Comparison of ENCODE assay signal across 14 cellular contexts in the genomic region with DNA sequence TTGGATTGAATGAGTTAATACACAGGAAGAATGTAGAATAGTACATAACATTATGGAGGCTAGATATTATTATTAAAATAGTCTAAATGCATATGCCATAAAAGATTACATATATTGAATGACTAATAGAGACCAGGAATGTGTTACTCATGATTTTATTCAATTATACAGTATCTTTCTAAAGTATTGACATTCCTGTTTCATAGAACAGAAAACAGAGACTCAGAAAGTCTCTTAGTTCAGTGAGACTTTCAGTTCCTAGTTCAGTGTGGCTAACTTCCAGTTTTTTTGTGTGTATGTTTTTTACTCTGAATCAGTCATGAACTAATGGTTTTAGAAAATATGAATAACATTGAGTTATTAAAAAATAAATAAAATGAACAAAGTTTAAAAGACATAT. TPM values are rescaled to one million over a fixed set of nuclear protein-coding genes. Genes with fewer than 3 reads are reported as not detected.
DNase-seq lines count a peak whose midpoint lies in the region; ATAC-seq and TF ChIP-seq lines count a peak whose summit lies in the region.
"Had no signal": no experiment of that assay in that cellular context is flagged by ENCODE, and none has a peak within 500 bp of the region (broad histone marks: within the 10 kb centered on the region; RNA-seq: fewer than 3 reads in every experiment).

No MANE protein-coding gene starts in this region.

- peak; percentile 57 for ATAC-seq in GM19372 (IDR thresholded peaks at IDR 0.05; ENCODE audit: low read depth, unreplicated experiment)
- ATAC-seq in HG02870 (IDR thresholded peaks at IDR 0.05; ENCODE audit: unreplicated experiment): peak; percentile 42
- ATAC-seq in PC-3: peak; percentile 46
- peak; percentile 49 to 61 for ATAC-seq in naive B cell (ENCODE audit: low read depth in 2 of 2)
- ATAC-seq in activated CD8-positive, alpha-beta T cell treated with anti-CD3 and anti-CD28 coated beads for 36 hours: no peak
- no peak for ATAC-seq in HG03045 (IDR thresholded peaks at IDR 0.05; ENCODE audit: unreplicated experiment)

- no peak overlapping the region for H3K4me2 ChIP-seq in PC-3 (ENCODE audit: low read length)

- no peak overlapping the region for H3K27ac ChIP-seq in PC-3 (ENCODE audit: low read length)
- H3K27ac ChIP-seq: dorsolateral prefrontal cortex had no signal

- no peaks in the 10 kb centered on the region for H3K36me3 Mint-ChIP-seq in naive B cell
- H3K36me3 Mint-ChIP-seq in activated CD8-positive, alpha-beta T cell treated with anti-CD3 and anti-CD28 coated beads for 36 hours (ENCODE audit: low read depth): no peaks in the 10 kb centered on the region
- H3K36me3 Mint-ChIP-seq: activated naive CD8-positive, alpha-beta T cell treated with anti-CD3 and anti-CD28 coated beads for 36 hours; CD8-positive, alpha-beta memory T cell had no signal

- no peaks in the 10 kb centered on the region for H3K9me3 Mint-ChIP-seq in naive B cell
- no peaks in the 10 kb centered on the region for H3K9me3 Mint-ChIP-seq in activated CD8-positive, alpha-beta T cell treated with anti-CD3 and anti-CD28 coated beads for 36 hours
- H3K9me3 Mint-ChIP-seq: activated naive CD8-positive, alpha-beta T cell treated with anti-CD3 and anti-CD28 coated beads for 36 hours; CD8-positive, alpha-beta memory T cell had no signal

- no peaks in the 10 kb centered on the region for H3F3A ChIP-seq in PC-3 (ENCODE audit: low read length, unreplicated experiment)

- peaks cover 10% of the 10 kb centered on the region for H3K4me1 ChIP-seq in PC-3 (ENCODE audit: insufficient read depth, low read length)

- H3K27ac Mint-ChIP-seq in naive B cell: peak overlapping the region in 1 of 6 donors; percentile 59
- no peak overlapping the region for H3K27ac Mint-ChIP-seq in activated CD8-positive, alpha-beta T cell treated with anti-CD3 and anti-CD28 coated beads for 36 hours
- H3K27ac Mint-ChIP-seq: activated naive CD8-positive, alpha-beta T cell treated with anti-CD3 and anti-CD28 coated beads for 36 hours; CD8-positive, alpha-beta memory T cell had no signal

- peak; percentile 41 for DNase-seq in PC-3
- no peak for DNase-seq in naive B cell
- DNase-seq in cerebellar nuclear complex (lab: John Stamatoyannopoulos, UW): no peak
- DNase-seq in NCI-H2081 treated with DMSO at 0.1 percent for 48 hours (lab: John Stamatoyannopoulos, UW): no peak
- DNase-seq in activated CD8-positive, alpha-beta T cell treated with anti-CD3 and anti-CD28 coated beads for 36 hours: no peak
- DNase-seq: activated naive CD8-positive, alpha-beta T cell treated with anti-CD3 and anti-CD28 coated beads for 36 hours; CD8-positive, alpha-beta memory T cell; dorsolateral prefrontal cortex; retina; T-helper 9 cell had no signal

- peak overlapping the region in 1 of 8 donors; percentile 25 for H3K4me3 Mint-ChIP-seq in naive B cell
- no peak overlapping the region for H3K4me3 Mint-ChIP-seq in activated CD8-positive, alpha-beta T cell treated with anti-CD3 and anti-CD28 coated beads for 36 hours
- H3K4me3 Mint-ChIP-seq: activated naive CD8-positive, alpha-beta T cell treated with anti-CD3 and anti-CD28 coated beads for 36 hours; CD8-positive, alpha-beta memory T cell had no signal

- TF ChIP-seq CTCF in PC-3 (conservative IDR thresholded peaks at IDR 0.05; ENCODE audit: low read depth, low read length): no peak
- TF ChIP-seq CTCF in activated CD8-positive, alpha-beta T cell treated with anti-CD3 and anti-CD28 coated beads for 36 hours (IDR thresholded peaks at IDR 0.05): no peak

- no peak overlapping the region for H3K4me3 ChIP-seq in PC-3 (ENCODE audit: low read length)
- H3K4me3 ChIP-seq: dorsolateral prefrontal cortex had no signal

- intact Hi-C loops in PC-3 (cut with micrococcal nuclease): loop anchor here (10.0 kb wide), 1 partner anchor 121 kb away; no protein-coding TSS in a partner anchor
- intact Hi-C loops in activated CD8-positive, alpha-beta T cell treated with anti-CD3 and anti-CD28 coated beads for 36 hours (cut with micrococcal nuclease): no loop called here

- POLR2A ChIA-PET in PC-3 (lab: Charles Lee; ENCODE audit: unreplicated experiment): no interaction called here
- POLR2A ChIA-PET in activated CD8-positive, alpha-beta T cell treated with anti-CD3 and anti-CD28 coated beads for 36 hours (lab: Charles Lee): no interaction called here

- H3K9me3 ChIP-seq in PC-3 (ENCODE audit: low read length): no peaks in the 10 kb centered on the region

- no peaks in the 10 kb centered on the region for H3K79me2 ChIP-seq in PC-3 (ENCODE audit: low read length)

- no peak overlapping the region for H2AFZ ChIP-seq in PC-3 (ENCODE audit: low read length)

- H4K20me1 ChIP-seq in PC-3 (ENCODE audit: low read length): no peaks in the 10 kb centered on the region

- no peaks in the 10 kb centered on the region for H3K27me3 ChIP-seq in PC-3 (ENCODE audit: low read length)
- H3K27me3 ChIP-seq: dorsolateral prefrontal cortex had no signal

- H3K36me3 ChIP-seq in PC-3 (ENCODE audit: low read depth, low read length): no peaks in the 10 kb centered on the region

- no TSS peak for BruUV-seq in PC-3 (replicated peaks; lab: Mats Ljungman, UMichigan)

- H3K27me3 Mint-ChIP-seq in naive B cell: no peaks in the 10 kb centered on the region
- peaks cover 1% of the 10 kb centered on the region for H3K27me3 Mint-ChIP-seq in activated CD8-positive, alpha-beta T cell treated with anti-CD3 and anti-CD28 coated beads for 36 hours
- H3K27me3 Mint-ChIP-seq: activated naive CD8-positive, alpha-beta T cell treated with anti-CD3 and anti-CD28 coated beads for 36 hours had no signal

- H3K9ac ChIP-seq in PC-3 (ENCODE audit: low read length): no peak overlapping the region

- H3K9me2 ChIP-seq in PC-3 (replicated peaks; ENCODE audit: low read length): no peaks in the 10 kb centered on the region

- H3K4me1 Mint-ChIP-seq in naive B cell: peaks cover 7 to 21% (median 8%) of the 10 kb centered on the region in 3 donors
- H3K4me1 Mint-ChIP-seq in activated CD8-positive, alpha-beta T cell treated with anti-CD3 and anti-CD28 coated beads for 36 hours (ENCODE audit: low read depth): no peaks in the 10 kb centered on the region
- H3K4me1 Mint-ChIP-seq: CD8-positive, alpha-beta memory T cell had no signal

- CTCF ChIA-PET in PC-3 (lab: Charles Lee): no interaction called here
- CTCF ChIA-PET in activated CD8-positive, alpha-beta T cell treated with anti-CD3 and anti-CD28 coated beads for 36 hours (lab: Charles Lee): interaction anchor here (1.3 kb wide), 1 partner anchor 126 kb away, joined by 4 read pairs; no protein-coding TSS in a partner anchor

RNA-seq across cellular contexts. Expression of a gene that starts 34.6 kb away (rescaled TPM):
- total RNA-seq in PC-3 (2014; rRNA removed): not detected in 2 replicates
- polyA plus RNA-seq in naive B cell (ENCODE audit: low read depth in 6 of 6): not detected
- under 1 TPM in 1 of 2 experiments, not detected in 1; 0.54 TPM for total RNA-seq in activated CD8-positive, alpha-beta T cell treated with anti-CD3 and anti-CD28 coated beads for 36 hours
- total RNA-seq: activated naive CD8-positive, alpha-beta T cell treated with anti-CD3 and anti-CD28 coated beads for 36 hours had no signal
- polyA plus RNA-seq: thymus had no signal

Comparison
In these comparisons a context has a peak if more than half of its experiments do, and no peak if none do; other contexts are left out.
1. ATAC-seq: peak in GM19372 (single experiment), HG02870 (single experiment), PC-3 (single experiment) and naive B cell (2 of 2); none in activated CD8-positive, alpha-beta T cell treated with anti-CD3 and anti-CD28 coated beads for 36 hours (single experiment) and HG03045 (single experiment).